ENCODE assay signal across 8 cellular contexts in the genomic region with DNA sequence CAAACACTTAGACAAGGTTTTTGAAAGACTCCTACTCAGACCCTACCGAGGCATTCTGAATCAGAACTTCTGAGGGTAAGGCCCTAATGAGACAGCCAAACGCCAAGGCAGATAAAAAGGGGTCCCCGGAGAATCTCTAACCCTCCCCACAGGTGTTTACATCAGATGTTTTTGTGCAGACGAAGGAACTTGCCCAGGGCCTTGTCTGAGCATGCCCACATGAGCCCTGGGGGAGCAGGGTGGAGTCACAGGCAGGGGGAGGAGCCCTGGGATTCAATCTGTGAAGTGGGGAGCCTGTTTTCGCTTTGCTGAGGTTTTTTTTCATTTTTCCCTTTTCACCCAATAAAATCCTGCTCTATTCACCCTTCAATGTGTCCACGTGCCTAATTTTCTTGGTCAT.
A peak's percentile ranks its signal among the peaks of the same experiment; 100 is the strongest.
DNase-seq lines count a peak whose midpoint lies in the region; ATAC-seq and TF ChIP-seq lines count a peak whose summit lies in the region.

No MANE protein-coding gene starts in this region.

- no peaks in the 10 kb centered on the region for H3K27me3 ChIP-seq in gastroesophageal sphincter

- no peak for ATAC-seq in gastroesophageal sphincter
- no peak for ATAC-seq in left lobe of liver
- ATAC-seq in GM21360 (IDR thresholded peaks at IDR 0.05; ENCODE audit: unreplicated experiment): no peak
- ATAC-seq in HG03521 (IDR thresholded peaks at IDR 0.05; ENCODE audit: unreplicated experiment): no peak

- no peak for TF ChIP-seq POLR2A in gastroesophageal sphincter (IDR thresholded peaks at IDR 0.05)

- H3K4me1 ChIP-seq in gastroesophageal sphincter: peaks cover 0 to 17% (median 0%) of the 10 kb centered on the region in 3 donors

- peak overlapping the region in 3 of 4 donors; percentile 25 to 47 (median 37) for H3K27ac ChIP-seq in gastroesophageal sphincter

- H3K9me3 ChIP-seq in gastroesophageal sphincter: no peaks in the 10 kb centered on the region

- H3K36me3 ChIP-seq in gastroesophageal sphincter: no peaks in the 10 kb centered on the region

- DNase-seq in Jurkat, Clone E6-1 (ENCODE audit: low read depth, low spot score): peak; percentile 45
- DNase-seq in activated CD4-positive, alpha-beta T cell treated with anti-CD3 and anti-CD28 coated beads, Interleukin-2, amount 50 U/mL, for 48 hours: peak; percentile 74 to 82
- DNase-seq in stimulated activated CD8-positive, alpha-beta memory T cell treated with anti-CD3 and anti-CD28 coated beads, Interleukin-15, amount 100 ng/mL, for 1 hour (ENCODE audit: low read depth): peak; percentile 52
- no peak for DNase-seq in HPDE6-E6E7 (ENCODE audit: extremely low spot score)
- no peak for DNase-seq in left lobe of liver (ENCODE audit: low spot score)

- no peak for TF ChIP-seq EP300 in gastroesophageal sphincter (IDR thresholded peaks at IDR 0.05)

- WGBS in gastroesophageal sphincter (ENCODE audit: low coverage in 1 of 2), 2 donors: 73 to 78% methylated on average over 3 to 6 of the region's 6 CpGs

- TF ChIP-seq CTCF in gastroesophageal sphincter (IDR thresholded peaks at IDR 0.05): no peak

- no peak overlapping the region for H3K4me3 ChIP-seq in Jurkat, Clone E6-1 (ENCODE audit: low read length)
- H3K4me3 ChIP-seq in gastroesophageal sphincter: no peak overlapping the region

Comparison
In these comparisons a context has a peak if more than half of its experiments do, and no peak if none do; other contexts are left out.
1. DNase-seq: peak in Jurkat, Clone E6-1 (single experiment), activated CD4-positive, alpha-beta T cell treated with anti-CD3 and anti-CD28 coated beads, Interleukin-2, amount 50 U/mL, for 48 hours (2 of 2) and stimulated activated CD8-positive, alpha-beta memory T cell treated with anti-CD3 and anti-CD28 coated beads, Interleukin-15, amount 100 ng/mL, for 1 hour (single experiment); none in HPDE6-E6E7 (single experiment) and left lobe of liver (single experiment).